ENCODE assay signal across 27 cellular contexts in the genomic region with DNA sequence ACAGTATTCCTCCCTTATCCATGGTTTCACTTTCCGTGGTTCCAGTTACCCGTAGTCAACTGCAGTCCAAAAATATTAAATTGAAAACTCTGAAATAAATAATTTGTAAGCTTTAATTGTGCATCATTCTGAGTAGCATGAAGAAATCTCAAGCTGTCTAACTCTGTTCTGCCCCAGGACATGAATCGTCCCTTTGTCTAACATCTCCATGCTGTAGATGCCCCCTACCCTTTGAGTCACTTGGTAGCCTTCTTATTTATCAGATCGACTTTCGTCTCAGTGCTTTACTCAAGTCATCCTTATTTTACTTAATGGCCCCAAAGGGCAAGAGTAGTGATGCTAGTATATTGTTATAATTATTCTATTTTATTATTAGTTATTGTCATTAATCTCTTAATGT. TPM values are rescaled to one million over a fixed set of nuclear protein-coding genes. Genes with fewer than 3 reads are reported as not detected.
"Had no signal": no experiment of that assay in that cellular context is flagged by ENCODE, and none has a peak within 500 bp of the region (broad histone marks: within the 10 kb centered on the region; RNA-seq: fewer than 3 reads in every experiment).

No MANE protein-coding gene starts in this region.

- H3K27ac ChIP-seq: colonic mucosa, dorsolateral prefrontal cortex, left lung, ovary, skin epidermis, upper lobe of right lung had no signal

- H3K4me1 ChIP-seq: colonic mucosa, left lung had no signal

- H3K27ac Mint-ChIP-seq: activated CD4-positive, alpha-beta memory T cell treated with anti-CD3 and anti-CD28 coated beads, Interleukin-2, amount 10 ng/mL, durations not matched to agents 7 days and 5 days; activated CD4-positive, alpha-beta T cell treated with anti-CD3 and anti-CD28 coated beads, Interleukin-2, amount 10 ng/mL, durations not matched to agents 7 days and 5 days; activated T-cell treated with anti-CD3 and anti-CD28 coated beads, Interleukin-2, amount 50 U/mL, for 24 hours; effector memory CD8-positive, alpha-beta T cell; nephron; WTC11 had no signal

- H3K36me3 ChIP-seq: colonic mucosa, left lung, ovary, upper lobe of right lung had no signal

- H3K27me3 Mint-ChIP-seq: progenitor cell of endocrine pancreas had no signal

- DNase-seq: activated CD4-positive, alpha-beta memory T cell treated with anti-CD3 and anti-CD28 coated beads, Interleukin-2, amount 10 ng/mL, durations not matched to agents 7 days and 5 days; activated CD4-positive, alpha-beta T cell treated with anti-CD3 and anti-CD28 coated beads for 1 hour; activated CD4-positive, alpha-beta T cell treated with anti-CD3 and anti-CD28 coated beads, Interleukin-2, amount 10 ng/mL, durations not matched to agents 7 days and 5 days; activated CD8-positive, alpha-beta memory T cell treated with anti-CD3 and anti-CD28 coated beads, Interleukin-2, amount 50 U/mL, for 48 hours; activated gamma-delta T cell treated with Interleukin-2 at 50 U/mL for 16 hours; activated naive CD4-positive, alpha-beta T cell treated with anti-CD3 and anti-CD28 coated beads, Interleukin-2, amount 50 U/mL, for 16 hours; activated T-cell treated with anti-CD3 and anti-CD28 coated beads, Interleukin-2, amount 50 U/mL, for 24 hours; amygdala; colonic mucosa; dorsolateral prefrontal cortex; effector memory CD8-positive, alpha-beta T cell; erythroblast; foreskin melanocyte; left lung; ovary; stimulated activated CD4-positive, alpha-beta T cell treated with anti-CD3 and anti-CD28 coated beads, Interleukin-12 subunit alpha, Interleukin-12 subunit beta, amount 100 ng/mL, for 4 hours; stimulated activated CD4-positive, alpha-beta T cell treated with anti-CD3 and anti-CD28 coated beads, Interleukin-4, amount 100 ng/mL, for 1 hour; stimulated activated naive CD8-positive, alpha-beta T cell treated with anti-CD3 and anti-CD28 coated beads, Interleukin-15, Interleukin-2, amounts not matched to agents 100 U/mL and 50 U/mL, for 24 hours; T-helper 2 cell; upper lobe of right lung had no signal

- H3K9me3 ChIP-seq: colonic mucosa, left lung, ovary, upper lobe of right lung had no signal

- H3K9me3 Mint-ChIP-seq: activated CD4-positive, alpha-beta memory T cell treated with anti-CD3 and anti-CD28 coated beads, Interleukin-2, amount 10 ng/mL, durations not matched to agents 7 days and 5 days; activated CD4-positive, alpha-beta T cell treated with anti-CD3 and anti-CD28 coated beads, Interleukin-2, amount 10 ng/mL, durations not matched to agents 7 days and 5 days; activated T-cell treated with anti-CD3 and anti-CD28 coated beads, Interleukin-2, amount 50 U/mL, for 24 hours; effector memory CD8-positive, alpha-beta T cell; nephron had no signal

- H3K36me3 Mint-ChIP-seq: WTC11 had no signal

- H3K4me1 Mint-ChIP-seq: activated CD4-positive, alpha-beta memory T cell treated with anti-CD3 and anti-CD28 coated beads, Interleukin-2, amount 10 ng/mL, durations not matched to agents 7 days and 5 days; central memory CD8-positive, alpha-beta T cell had no signal

- H3K27me3 ChIP-seq: colonic mucosa, left lung, ovary, upper lobe of right lung had no signal

- H3K4me3 ChIP-seq: colonic mucosa, dorsolateral prefrontal cortex, left lung, lung, ovary, skin epidermis, upper lobe of right lung had no signal

- ATAC-seq: effector memory CD8-positive, alpha-beta T cell; left lung; sciatic nerve; stimulated activated naive CD8-positive, alpha-beta T cell treated with anti-CD3 and anti-CD28 coated beads, Interleukin-15, Interleukin-2, amounts not matched to agents 100 U/mL and 50 U/mL, for 24 hours; upper lobe of right lung; WTC11 had no signal

- H3K4me3 Mint-ChIP-seq: activated CD4-positive, alpha-beta memory T cell treated with anti-CD3 and anti-CD28 coated beads, Interleukin-2, amount 10 ng/mL, durations not matched to agents 7 days and 5 days; activated CD4-positive, alpha-beta T cell treated with anti-CD3 and anti-CD28 coated beads, Interleukin-2, amount 10 ng/mL, durations not matched to agents 7 days and 5 days; activated T-cell treated with anti-CD3 and anti-CD28 coated beads, Interleukin-2, amount 50 U/mL, for 24 hours; central memory CD8-positive, alpha-beta T cell; effector memory CD8-positive, alpha-beta T cell; nephron; WTC11 had no signal

RNA-seq across cellular contexts. Expression of a gene that starts 41.8 kb away (rescaled TPM):
- total RNA-seq: activated CD4-positive, alpha-beta memory T cell treated with anti-CD3 and anti-CD28 coated beads, Interleukin-2, amount 10 ng/mL, durations not matched to agents 7 days and 5 days had no signal
